ENCODE assay signal across 3 cellular contexts in genomic region chr1:153306303-153307220, GRCh38.
A peak's percentile ranks its signal among the peaks of the same experiment; 100 is the strongest.
TF ChIP-seq lines count a peak whose summit lies in the region.

No MANE protein-coding gene starts in this region.

TF ChIP-seq in A549, 52 proteins besides CTCF, POLR2A, EP300 and RAD21:
- TF ChIP-seq CBX2 (IDR thresholded peaks at IDR 0.05; ENCODE audit: borderline replicate concordance, low read depth) (no peak), TP53 (CRISPR knock-in tag; IDR thresholded peaks at IDR 0.05) (no peak), USF2 (IDR thresholded peaks at IDR 0.05) (no peak), MAX (IDR thresholded peaks at IDR 0.05) (no peak), ESRRA (IDR thresholded peaks at IDR 0.05; ENCODE audit: borderline replicate concordance, low read length) (no peak), HDAC2 (IDR thresholded peaks at IDR 0.05) (no peak), CEBPB (IDR thresholded peaks at IDR 0.05) (no peak), KDM1A (IDR thresholded peaks at IDR 0.05; ENCODE audit: low read depth) (no peak), POLR2AphosphoS2 (conservative IDR thresholded peaks at IDR 0.05; ENCODE audit: low read length) (no peak), RARB (CRISPR knock-in tag; IDR thresholded peaks at IDR 0.05) (no peak), JUNB (IDR thresholded peaks at IDR 0.05) (no peak), FOSB (CRISPR knock-in tag; IDR thresholded peaks at IDR 0.05) (no peak), HOXA7 (CRISPR knock-in tag; IDR thresholded peaks at IDR 0.05) (no peak), ZFP36 (IDR thresholded peaks at IDR 0.05; ENCODE audit: borderline replicate concordance, partially characterized antibody) (no peak), HOXB13 (CRISPR knock-in tag; IDR thresholded peaks at IDR 0.05; ENCODE audit: low read depth) (no peak)
- TF ChIP-seq, protein P1, sequence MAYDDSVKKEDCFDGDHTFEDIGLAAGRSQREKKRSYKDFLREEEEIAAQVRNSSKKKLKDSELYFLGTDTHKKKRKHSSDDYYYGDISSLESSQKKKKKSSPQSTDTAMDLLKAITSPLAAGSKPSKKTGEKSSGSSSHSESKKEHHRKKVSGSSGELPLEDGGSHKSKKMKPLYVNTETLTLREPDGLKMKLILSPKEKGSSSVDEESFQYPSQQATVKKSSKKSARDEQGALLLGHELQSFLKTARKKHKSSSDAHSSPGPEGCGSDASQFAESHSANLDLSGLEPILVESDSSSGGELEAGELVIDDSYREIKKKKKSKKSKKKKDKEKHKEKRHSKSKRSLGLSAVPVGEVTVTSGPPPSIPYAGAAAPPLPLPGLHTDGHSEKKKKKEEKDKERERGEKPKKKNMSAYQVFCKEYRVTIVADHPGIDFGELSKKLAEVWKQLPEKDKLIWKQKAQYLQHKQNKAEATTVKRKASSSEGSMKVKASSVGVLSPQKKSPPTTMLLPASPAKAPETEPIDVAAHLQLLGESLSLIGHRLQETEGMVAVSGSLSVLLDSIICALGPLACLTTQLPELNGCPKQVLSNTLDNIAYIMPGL (CRISPR knock-in tag; IDR thresholded peaks at IDR 0.05; ENCODE audit: borderline replicate concordance): no peak

TF ChIP-seq in GM23338, 12 proteins besides CTCF, POLR2A, EP300 and RAD21:
- TF ChIP-seq EZH2 (IDR thresholded peaks at IDR 0.05; ENCODE audit: low read depth, unreplicated experiment) (no peak), CREB1 (CRISPR knock-in tag; IDR thresholded peaks at IDR 0.05; ENCODE audit: low read depth) (no peak), EZH2phosphoT487 (IDR thresholded peaks at IDR 0.05; ENCODE audit: unreplicated experiment) (no peak), ETS1 (IDR thresholded peaks at IDR 0.05) (no peak), POLR2AphosphoS5 (IDR thresholded peaks at IDR 0.05; ENCODE audit: low read depth) (no peak), STAT1 (IDR thresholded peaks at IDR 0.05; ENCODE audit: unreplicated experiment) (no peak)
- TF ChIP-seq, protein P2, sequence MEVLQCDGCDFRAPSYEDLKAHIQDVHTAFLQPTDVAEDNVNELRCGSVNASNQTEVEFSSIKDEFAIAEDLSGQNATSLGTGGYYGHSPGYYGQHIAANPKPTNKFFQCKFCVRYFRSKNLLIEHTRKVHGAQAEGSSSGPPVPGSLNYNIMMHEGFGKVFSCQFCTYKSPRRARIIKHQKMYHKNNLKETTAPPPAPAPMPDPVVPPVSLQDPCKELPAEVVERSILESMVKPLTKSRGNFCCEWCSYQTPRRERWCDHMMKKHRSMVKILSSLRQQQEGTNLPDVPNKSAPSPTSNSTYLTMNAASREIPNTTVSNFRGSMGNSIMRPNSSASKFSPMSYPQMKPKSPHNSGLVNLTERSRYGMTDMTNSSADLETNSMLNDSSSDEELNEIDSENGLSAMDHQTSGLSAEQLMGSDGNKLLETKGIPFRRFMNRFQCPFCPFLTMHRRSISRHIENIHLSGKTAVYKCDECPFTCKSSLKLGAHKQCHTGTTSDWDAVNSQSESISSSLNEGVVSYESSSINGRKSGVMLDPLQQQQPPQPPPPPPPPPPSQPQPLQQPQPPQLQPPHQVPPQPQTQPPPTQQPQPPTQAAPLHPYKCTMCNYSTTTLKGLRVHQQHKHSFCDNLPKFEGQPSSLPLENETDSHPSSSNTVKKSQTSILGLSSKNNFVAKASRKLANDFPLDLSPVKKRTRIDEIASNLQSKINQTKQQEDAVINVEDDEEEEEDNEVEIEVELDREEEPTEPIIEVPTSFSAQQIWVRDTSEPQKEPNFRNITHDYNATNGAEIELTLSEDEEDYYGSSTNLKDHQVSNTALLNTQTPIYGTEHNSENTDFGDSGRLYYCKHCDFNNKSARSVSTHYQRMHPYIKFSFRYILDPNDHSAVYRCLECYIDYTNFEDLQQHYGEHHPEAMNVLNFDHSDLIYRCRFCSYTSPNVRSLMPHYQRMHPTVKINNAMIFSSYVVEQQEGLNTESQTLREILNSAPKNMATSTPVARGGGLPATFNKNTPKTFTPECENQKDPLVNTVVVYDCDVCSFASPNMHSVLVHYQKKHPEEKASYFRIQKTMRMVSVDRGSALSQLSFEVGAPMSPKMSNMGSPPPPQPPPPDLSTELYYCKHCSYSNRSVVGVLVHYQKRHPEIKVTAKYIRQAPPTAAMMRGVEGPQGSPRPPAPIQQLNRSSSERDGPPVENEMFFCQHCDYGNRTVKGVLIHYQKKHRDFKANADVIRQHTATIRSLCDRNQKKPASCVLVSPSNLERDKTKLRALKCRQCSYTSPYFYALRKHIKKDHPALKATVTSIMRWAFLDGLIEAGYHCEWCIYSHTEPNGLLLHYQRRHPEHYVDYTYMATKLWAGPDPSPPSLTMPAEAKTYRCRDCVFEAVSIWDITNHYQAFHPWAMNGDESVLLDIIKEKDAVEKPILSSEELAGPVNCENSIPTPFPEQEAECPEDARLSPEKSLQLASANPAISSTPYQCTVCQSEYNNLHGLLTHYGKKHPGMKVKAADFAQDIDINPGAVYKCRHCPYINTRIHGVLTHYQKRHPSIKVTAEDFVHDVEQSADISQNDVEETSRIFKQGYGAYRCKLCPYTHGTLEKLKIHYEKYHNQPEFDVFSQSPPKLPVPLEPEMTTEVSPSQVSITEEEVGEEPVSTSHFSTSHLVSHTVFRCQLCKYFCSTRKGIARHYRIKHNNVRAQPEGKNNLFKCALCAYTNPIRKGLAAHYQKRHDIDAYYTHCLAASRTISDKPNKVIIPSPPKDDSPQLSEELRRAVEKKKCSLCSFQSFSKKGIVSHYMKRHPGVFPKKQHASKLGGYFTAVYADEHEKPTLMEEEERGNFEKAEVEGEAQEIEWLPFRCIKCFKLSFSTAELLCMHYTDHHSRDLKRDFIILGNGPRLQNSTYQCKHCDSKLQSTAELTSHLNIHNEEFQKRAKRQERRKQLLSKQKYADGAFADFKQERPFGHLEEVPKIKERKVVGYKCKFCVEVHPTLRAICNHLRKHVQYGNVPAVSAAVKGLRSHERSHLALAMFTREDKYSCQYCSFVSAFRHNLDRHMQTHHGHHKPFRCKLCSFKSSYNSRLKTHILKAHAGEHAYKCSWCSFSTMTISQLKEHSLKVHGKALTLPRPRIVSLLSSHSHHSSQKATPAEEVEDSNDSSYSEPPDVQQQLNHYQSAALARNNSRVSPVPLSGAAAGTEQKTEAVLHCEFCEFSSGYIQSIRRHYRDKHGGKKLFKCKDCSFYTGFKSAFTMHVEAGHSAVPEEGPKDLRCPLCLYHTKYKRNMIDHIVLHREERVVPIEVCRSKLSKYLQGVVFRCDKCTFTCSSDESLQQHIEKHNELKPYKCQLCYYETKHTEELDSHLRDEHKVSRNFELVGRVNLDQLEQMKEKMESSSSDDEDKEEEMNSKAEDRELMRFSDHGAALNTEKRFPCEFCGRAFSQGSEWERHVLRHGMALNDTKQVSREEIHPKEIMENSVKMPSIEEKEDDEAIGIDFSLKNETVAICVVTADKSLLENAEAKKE (CRISPR knock-in tag; IDR thresholded peaks at IDR 0.05): no peak
TF ChIP-seq in GM23338: peak in this region for 0.

TF ChIP-seq in K562, 482 proteins besides CTCF, POLR2A, EP300 and RAD21:
- 0 out of 2 replicates have a peak, but pooled peaks have one; percentile 16 for TF ChIP-seq SPI1 (IDR thresholded peaks at IDR 0.05; ENCODE audit: borderline replicate concordance, low read depth, low read length)
- TF ChIP-seq TOE1 (IDR thresholded peaks at IDR 0.05; ENCODE audit: borderline replicate concordance): no peak
- TF ChIP-seq TOE1 (CRISPR knock-in tag; IDR thresholded peaks at IDR 0.05; ENCODE audit: borderline replicate concordance, low read depth): no peak
- no peak for TF ChIP-seq KDM4B (IDR thresholded peaks at IDR 0.05; ENCODE audit: borderline replicate concordance in 2 of 2, low read depth in 1 of 2)
- no peak for TF ChIP-seq RBFOX2 (IDR thresholded peaks at IDR 0.05; ENCODE audit: low read depth, low read length)
- TF ChIP-seq CEBPB (tag; IDR thresholded peaks at IDR 0.05): peak; percentile 53
- TF ChIP-seq NR2F6 (CRISPR knock-in tag; IDR thresholded peaks at IDR 0.05): no peak
- TF ChIP-seq ZNF57 (CRISPR knock-in tag; IDR thresholded peaks at IDR 0.05): no peak
- no peak for TF ChIP-seq MXD1 (CRISPR knock-in tag; IDR thresholded peaks at IDR 0.05; ENCODE audit: borderline replicate concordance, poor library complexity, severe bottlenecking)
- TF ChIP-seq ZNF384 (IDR thresholded peaks at IDR 0.05; ENCODE audit: low read depth, low read length): no peak
- TF ChIP-seq SETDB1 (IDR thresholded peaks at IDR 0.05; ENCODE audit: low read length): no peak
